In the genomic region with DNA sequence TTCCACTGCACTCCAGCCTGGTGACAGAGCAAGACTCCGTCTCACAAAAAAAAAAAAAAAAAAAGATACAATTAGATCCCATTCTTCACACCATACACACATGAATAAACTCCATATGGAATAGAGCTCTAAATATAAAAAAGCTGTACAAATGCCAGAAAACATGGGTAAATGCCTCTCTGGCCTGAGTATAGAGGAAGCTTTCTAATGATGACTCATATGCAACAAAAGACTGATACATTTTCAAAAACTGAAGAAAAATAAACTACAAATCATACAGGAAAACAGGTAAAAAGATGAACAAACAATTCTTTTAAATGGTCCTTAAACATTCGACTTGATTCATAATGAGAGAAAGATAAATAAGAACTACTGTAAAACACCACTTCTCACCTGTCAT, we compare ENCODE assay signal across 31 cellular contexts. TPM values are rescaled to one million over a fixed set of nuclear protein-coding genes. Genes with fewer than 3 reads are reported as not detected.
"Had no signal": no experiment of that assay in that cellular context is flagged by ENCODE, and none has a peak within 500 bp of the region (broad histone marks: within the 10 kb centered on the region; RNA-seq: fewer than 3 reads in every experiment).

No MANE protein-coding gene starts in this region.

- H3K9me3 ChIP-seq: adrenal gland had no signal

- H3K9ac ChIP-seq: SK-N-SH had no signal

- ATAC-seq: activated CD8-positive, alpha-beta T cell treated with anti-CD3 and anti-CD28 coated beads, Interleukin-2, amount 10 ng/mL, durations not matched to agents 7 days and 5 days; Panc1; Right ventricle myocardium inferior; WTC11 had no signal

- H3K27me3 ChIP-seq: adrenal gland, SJCRH30 had no signal

- DNase-seq: activated CD4-positive, alpha-beta T cell treated with anti-CD3 and anti-CD28 coated beads for 48 hours; activated CD4-positive, alpha-beta T cell treated with anti-CD3 and anti-CD28 coated beads, Interleukin-2, amount 50 U/mL, for 4 hours; activated CD4-positive, CD25-positive, alpha-beta regulatory T cell treated with anti-CD3 and anti-CD28 coated beads, Interleukin-2, amount 50 U/mL, for 72 hours; activated CD8-positive, alpha-beta memory T cell treated with anti-CD3 and anti-CD28 coated beads, Interleukin-2, amount 50 U/mL, for 48 hours; activated CD8-positive, alpha-beta T cell treated with anti-CD3 and anti-CD28 coated beads, Interleukin-2, amount 10 ng/mL, durations not matched to agents 7 days and 5 days; activated naive CD4-positive, alpha-beta T cell treated with anti-CD3 and anti-CD28 coated beads, Interleukin-2, amount 50 U/mL, for 16 hours; activated naive CD8-positive, alpha-beta T cell treated with anti-CD3 and anti-CD28 coated beads, Interleukin-2, amount 10 ng/mL, durations not matched to agents 7 days and 5 days; activated T-cell treated with anti-CD3 and anti-CD28 coated beads, Interleukin-2, amount 50 U/mL, for 1 hour; adrenal gland; anterior cingulate cortex; central memory CD4-positive, alpha-beta T cell; KG1; NCI-H1048; NCI-H146; NCI-H2029; NCI-H2107; NCI-H2171 treated with DMSO at 0.1 percent for 48 hours; NCI-H226; NCI-H526; NCI-H774; RPMI8226; SJCRH30; SK-N-SH had no signal

- H3K4me3 ChIP-seq: adrenal gland, SJCRH30 had no signal

- H3K4me2 ChIP-seq: SK-N-SH had no signal

- H3K27ac ChIP-seq: adrenal gland, SJCRH30 had no signal

- H3K9me2 ChIP-seq: SK-N-SH had no signal

- H3K4me1 ChIP-seq: adrenal gland, SJCRH30 had no signal

RNA-seq across cellular contexts. Expression of a gene that starts 46.4 kb away (rescaled TPM):
- total RNA-seq: activated CD8-positive, alpha-beta T cell treated with anti-CD3 and anti-CD28 coated beads, Interleukin-2, amount 10 ng/mL, durations not matched to agents 7 days and 5 days; activated naive CD8-positive, alpha-beta T cell treated with anti-CD3 and anti-CD28 coated beads, Interleukin-2, amount 10 ng/mL, durations not matched to agents 7 days and 5 days; LHCN-M2; M059J; NCI-H460; OCI-LY7; SJCRH30; T-helper 1 cell treated with Interleukin-12 subunit alpha and Interleukin-12 subunit beta and Interleukin-4 antibody, amounts not matched to agents 30 ng/mL and 1 ng/mL, for 36 hours had no signal
